ENCODE assay signal across 1 cellular context in genomic region chr16:70158261-70158939, GRCh38.
TF ChIP-seq lines count a peak whose summit lies in the region.

No MANE protein-coding gene starts in this region.

TF ChIP-seq in HEK293T, 16 proteins besides CTCF, POLR2A, EP300 and RAD21 (continued from another document):
- TF ChIP-seq PKNOX1 (IDR thresholded peaks at IDR 0.05) (no peak), TARDBP (IDR thresholded peaks at IDR 0.05) (no peak), FOXA1 (IDR thresholded peaks at IDR 0.05) (no peak), L3MBTL2 (conservative IDR thresholded peaks at IDR 0.05) (no peak), CTBP1 (IDR thresholded peaks at IDR 0.05; ENCODE audit: borderline replicate concordance) (no peak), BHLHE40 (IDR thresholded peaks at IDR 0.05; ENCODE audit: borderline replicate concordance) (no peak), SP1 (IDR thresholded peaks at IDR 0.05) (no peak), ELF4 (IDR thresholded peaks at IDR 0.05) (no peak), FOXK2 (IDR thresholded peaks at IDR 0.05) (no peak), ZNF384 (IDR thresholded peaks at IDR 0.05) (no peak), ARNT (IDR thresholded peaks at IDR 0.05) (no peak), LEF1 (IDR thresholded peaks at IDR 0.05; ENCODE audit: borderline replicate concordance) (no peak), NFRKB (IDR thresholded peaks at IDR 0.05) (no peak)
TF ChIP-seq in HEK293T: peak in this region for 0.
